11 cellular contexts compared by ENCODE assay signal in the genomic region with DNA sequence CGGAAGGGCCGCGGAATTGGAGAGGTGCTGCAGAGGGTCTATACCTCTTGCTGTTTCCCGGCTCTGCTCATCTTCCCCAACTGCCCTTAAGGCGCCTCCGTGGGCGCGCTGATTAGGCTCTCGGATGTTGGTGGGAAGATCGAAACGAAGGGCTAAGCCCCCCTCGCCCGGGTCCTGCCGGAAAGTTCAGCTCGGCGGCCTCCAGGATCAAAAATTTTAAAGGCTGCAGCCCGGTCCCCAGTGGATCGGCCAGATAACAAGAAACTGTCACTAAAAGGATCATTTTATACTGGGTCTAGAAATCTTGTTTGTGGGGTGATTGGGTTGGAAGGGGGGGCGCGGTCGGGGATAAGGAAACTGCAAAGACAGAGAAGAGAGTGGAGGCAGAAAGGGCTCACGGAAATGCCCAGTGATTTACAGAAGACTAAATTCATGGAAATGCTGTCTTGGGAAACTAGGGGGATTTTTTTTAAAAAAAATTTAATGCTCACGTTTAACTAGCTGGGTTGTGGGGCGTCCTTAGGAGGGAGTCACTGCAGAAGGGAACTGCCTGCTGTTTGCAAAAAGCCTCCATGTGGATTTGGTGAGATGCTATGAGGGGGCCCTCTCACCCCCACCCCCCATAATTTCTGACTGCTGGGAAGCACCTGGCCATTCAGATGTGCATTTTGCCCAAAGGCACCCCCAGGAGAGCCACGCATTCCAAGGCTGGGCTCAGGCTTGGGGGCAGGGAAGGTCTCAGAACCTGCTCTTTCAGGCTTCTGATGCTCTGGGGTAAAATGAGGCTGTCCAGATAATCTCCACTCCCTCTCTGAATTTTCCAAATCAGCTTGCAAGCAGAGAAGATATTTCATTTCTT. TPM values are rescaled to one million over a fixed set of nuclear protein-coding genes. Genes with fewer than 3 reads are reported as not detected.
DNase-seq lines count a peak whose midpoint lies in the region; ATAC-seq and TF ChIP-seq lines count a peak whose summit lies in the region.
"Had no signal": no experiment of that assay in that cellular context is flagged by ENCODE, and none has a peak within 500 bp of the region (broad histone marks: within the 10 kb centered on the region; RNA-seq: fewer than 3 reads in every experiment).

No MANE protein-coding gene starts in this region.

- no peak for DNase-seq in activated naive CD8-positive, alpha-beta T cell treated with anti-CD3 and anti-CD28 coated beads for 36 hours
- DNase-seq in dorsolateral prefrontal cortex (no peak), type B pancreatic cell (ENCODE audit: extremely low spot score, unreplicated experiment) (peak; percentile 31), foreskin fibroblast (no peak)
- DNase-seq in naive thymus-derived CD4-positive, alpha-beta T cell, result no peak
- DNase-seq in activated naive CD8-positive, alpha-beta T cell treated with anti-CD3 and anti-CD28 coated beads, Interleukin-2, amount 50 U/mL, for 24 hours, result no peak
- DNase-seq: activated naive CD4-positive, alpha-beta T cell treated with anti-CD3 and anti-CD28 coated beads, Interleukin-2, amount 10 ng/mL, durations not matched to agents 7 days and 5 days; NCI-H187 treated with DMSO at 0.1 percent for 48 hours had no signal

- TF ChIP-seq CTCF in dorsolateral prefrontal cortex (IDR thresholded peaks at IDR 0.05 in 54 of 56, conservative IDR thresholded peaks at IDR 0.05 in 2 of 56; ENCODE audit: low read depth in 1 of 56, partially characterized antibody in 56 of 56), result no peak
- TF ChIP-seq CTCF in type B pancreatic cell (conservative IDR thresholded peaks at IDR 0.05), result no peak
- TF ChIP-seq CTCF in foreskin fibroblast (IDR thresholded peaks at IDR 0.05; ENCODE audit: low read depth, low read length), result no peak

- no peaks in the 10 kb centered on the region for H3K4me1 ChIP-seq in naive thymus-derived CD4-positive, alpha-beta T cell (ENCODE audit: control insufficient read depth in 2 of 2, insufficient read depth in 2 of 2, low read length in 2 of 2)

- H3K4me1 Mint-ChIP-seq in activated naive CD8-positive, alpha-beta T cell (ENCODE audit: low read depth), result peaks cover 12% of the 10 kb centered on the region
- H3K4me1 Mint-ChIP-seq in activated naive CD8-positive, alpha-beta T cell treated with anti-CD3 and anti-CD28 coated beads for 36 hours, result peaks cover 11% of the 10 kb centered on the region
- H3K4me1 Mint-ChIP-seq in naive thymus-derived CD4-positive, alpha-beta T cell, result peaks cover 0 to 15% (median 9%) of the 10 kb centered on the region in 7 donors
- H3K4me1 Mint-ChIP-seq in type B pancreatic cell (ENCODE audit: unreplicated experiment), result peaks cover 8% of the 10 kb centered on the region
- peaks cover 7% of the 10 kb centered on the region for H3K4me1 Mint-ChIP-seq in activated naive CD8-positive, alpha-beta T cell treated with anti-CD3 and anti-CD28 coated beads, Interleukin-2, amount 50 U/mL, for 24 hours

- peaks cover 45% of the 10 kb centered on the region for H3K27me3 Mint-ChIP-seq in activated naive CD8-positive, alpha-beta T cell
- peaks cover 90% of the 10 kb centered on the region for H3K27me3 Mint-ChIP-seq in activated naive CD8-positive, alpha-beta T cell treated with anti-CD3 and anti-CD28 coated beads for 36 hours
- H3K27me3 Mint-ChIP-seq in naive thymus-derived CD4-positive, alpha-beta T cell, result peaks cover 72 to 91% (median 82%) of the 10 kb centered on the region in 5 donors
- H3K27me3 Mint-ChIP-seq in type B pancreatic cell, result peaks cover 96% of the 10 kb centered on the region
- H3K27me3 Mint-ChIP-seq in activated naive CD8-positive, alpha-beta T cell treated with anti-CD3 and anti-CD28 coated beads, Interleukin-2, amount 50 U/mL, for 24 hours, result peaks cover 82% of the 10 kb centered on the region

- CTCF ChIA-PET in naive thymus-derived CD4-positive, alpha-beta T cell (lab: Charles Lee), result no interaction called here

- no peaks in the 10 kb centered on the region for H3K36me3 Mint-ChIP-seq in activated naive CD8-positive, alpha-beta T cell
- no peaks in the 10 kb centered on the region for H3K36me3 Mint-ChIP-seq in activated naive CD8-positive, alpha-beta T cell treated with anti-CD3 and anti-CD28 coated beads for 36 hours
- no peaks in the 10 kb centered on the region for H3K36me3 Mint-ChIP-seq in naive thymus-derived CD4-positive, alpha-beta T cell
- H3K36me3 Mint-ChIP-seq in type B pancreatic cell, result no peaks in the 10 kb centered on the region
- no peaks in the 10 kb centered on the region for H3K36me3 Mint-ChIP-seq in activated naive CD8-positive, alpha-beta T cell treated with anti-CD3 and anti-CD28 coated beads, Interleukin-2, amount 50 U/mL, for 24 hours (ENCODE audit: low read depth)
- H3K36me3 Mint-ChIP-seq: activated naive CD4-positive, alpha-beta T cell treated with anti-CD3 and anti-CD28 coated beads, Interleukin-2, amount 10 ng/mL, durations not matched to agents 7 days and 5 days had no signal

- POLR2A ChIA-PET in naive thymus-derived CD4-positive, alpha-beta T cell (lab: Charles Lee), result no interaction called here

- no peaks in the 10 kb centered on the region for H3K9me3 Mint-ChIP-seq in activated naive CD8-positive, alpha-beta T cell (ENCODE audit: low read depth)
- H3K9me3 Mint-ChIP-seq in activated naive CD8-positive, alpha-beta T cell treated with anti-CD3 and anti-CD28 coated beads for 36 hours, result no peaks in the 10 kb centered on the region
- no peaks in the 10 kb centered on the region for H3K9me3 Mint-ChIP-seq in naive thymus-derived CD4-positive, alpha-beta T cell
- H3K9me3 Mint-ChIP-seq in type B pancreatic cell, result no peaks in the 10 kb centered on the region
- no peaks in the 10 kb centered on the region for H3K9me3 Mint-ChIP-seq in activated naive CD8-positive, alpha-beta T cell treated with anti-CD3 and anti-CD28 coated beads, Interleukin-2, amount 50 U/mL, for 24 hours
- H3K9me3 Mint-ChIP-seq: activated naive CD4-positive, alpha-beta T cell treated with anti-CD3 and anti-CD28 coated beads, Interleukin-2, amount 10 ng/mL, durations not matched to agents 7 days and 5 days had no signal

- no peaks in the 10 kb centered on the region for H3K9me3 ChIP-seq in naive thymus-derived CD4-positive, alpha-beta T cell (ENCODE audit: control insufficient read depth in 2 of 3, low read length in 3 of 3)

- no peak for ATAC-seq in naive thymus-derived CD4-positive, alpha-beta T cell
- no peak for ATAC-seq in activated naive CD8-positive, alpha-beta T cell treated with anti-CD3 and anti-CD28 coated beads, Interleukin-2, amount 50 U/mL, for 24 hours
- no peak for ATAC-seq in HG02610 (IDR thresholded peaks at IDR 0.05; ENCODE audit: unreplicated experiment)

- H3K4me3 Mint-ChIP-seq in activated naive CD8-positive, alpha-beta T cell, result peak overlapping the region; percentile 20
- no peak overlapping the region for H3K4me3 Mint-ChIP-seq in activated naive CD8-positive, alpha-beta T cell treated with anti-CD3 and anti-CD28 coated beads for 36 hours
- H3K4me3 Mint-ChIP-seq in naive thymus-derived CD4-positive, alpha-beta T cell, result peak overlapping the region in 8 of 10 donors; percentile 4 to 73 (median 44)
- peak overlapping the region; percentile 63 for H3K4me3 Mint-ChIP-seq in type B pancreatic cell
- no peak overlapping the region for H3K4me3 Mint-ChIP-seq in activated naive CD8-positive, alpha-beta T cell treated with anti-CD3 and anti-CD28 coated beads, Interleukin-2, amount 50 U/mL, for 24 hours
- H3K4me3 Mint-ChIP-seq: activated naive CD4-positive, alpha-beta T cell treated with anti-CD3 and anti-CD28 coated beads, Interleukin-2, amount 10 ng/mL, durations not matched to agents 7 days and 5 days had no signal

- peak overlapping the region in 41 of 59 donors; percentile 4 to 66 (median 38) for H3K4me3 ChIP-seq in dorsolateral prefrontal cortex
- H3K4me3 ChIP-seq in naive thymus-derived CD4-positive, alpha-beta T cell (ENCODE audit: low read length), result no peak overlapping the region
- no peak overlapping the region for H3K4me3 ChIP-seq in foreskin fibroblast (ENCODE audit: low read depth in 1 of 2, low read length in 2 of 2)

- peaks cover 19 to 100% (median 96%) of the 10 kb centered on the region in 45 donors for H3K27me3 ChIP-seq in dorsolateral prefrontal cortex
- H3K27me3 ChIP-seq in naive thymus-derived CD4-positive, alpha-beta T cell (ENCODE audit: control insufficient read depth in 2 of 2, insufficient read depth in 2 of 2, low read length in 2 of 2), result peaks cover 5 to 30% of the 10 kb centered on the region in 2 donors

- no peaks in the 10 kb centered on the region for H3K36me3 ChIP-seq in naive thymus-derived CD4-positive, alpha-beta T cell (ENCODE audit: control insufficient read depth in 2 of 3, insufficient read depth in 3 of 3, low read length in 3 of 3)

- no peak overlapping the region for H3K27ac ChIP-seq in dorsolateral prefrontal cortex
- no peak overlapping the region for H3K27ac ChIP-seq in naive thymus-derived CD4-positive, alpha-beta T cell (ENCODE audit: low read depth, low read length)

- no peak overlapping the region for H3K27ac Mint-ChIP-seq in activated naive CD8-positive, alpha-beta T cell
- H3K27ac Mint-ChIP-seq in activated naive CD8-positive, alpha-beta T cell treated with anti-CD3 and anti-CD28 coated beads for 36 hours, result no peak overlapping the region
- no peak overlapping the region for H3K27ac Mint-ChIP-seq in naive thymus-derived CD4-positive, alpha-beta T cell
- no peak overlapping the region for H3K27ac Mint-ChIP-seq in type B pancreatic cell
- no peak overlapping the region for H3K27ac Mint-ChIP-seq in activated naive CD8-positive, alpha-beta T cell treated with anti-CD3 and anti-CD28 coated beads, Interleukin-2, amount 50 U/mL, for 24 hours
- H3K27ac Mint-ChIP-seq: activated naive CD4-positive, alpha-beta T cell treated with anti-CD3 and anti-CD28 coated beads, Interleukin-2, amount 10 ng/mL, durations not matched to agents 7 days and 5 days had no signal

- intact Hi-C loops in dorsolateral prefrontal cortex (cut with DNase I), result no loop called here
- intact Hi-C loops in naive thymus-derived CD4-positive, alpha-beta T cell (cut with micrococcal nuclease), result loop anchor here in 1 of 2 donors (2.0 kb wide), 1 partner anchor 41 kb away; no protein-coding TSS in a partner anchor

RNA-seq across cellular contexts. Expression of a gene that starts 7.7 kb away (rescaled TPM):
- not detected for total RNA-seq in activated naive CD8-positive, alpha-beta T cell treated with anti-CD3 and anti-CD28 coated beads for 36 hours
- total RNA-seq in dorsolateral prefrontal cortex, result under 1 TPM in 2 of 120 experiments, not detected in 118; 0.14 to 0.24 TPM
- total RNA-seq in naive thymus-derived CD4-positive, alpha-beta T cell, result not detected
- polyA plus RNA-seq in naive thymus-derived CD4-positive, alpha-beta T cell, result not detected
- 11.3 and 31.8 TPM in 2 replicates for total RNA-seq in type B pancreatic cell (ENCODE audit: low replicate concordance)
- total RNA-seq: pulmonary artery endothelial cell had no signal

RNA-seq across cellular contexts. Expression of a gene that starts 27.0 kb away (rescaled TPM):
- not detected for total RNA-seq in activated naive CD8-positive, alpha-beta T cell treated with anti-CD3 and anti-CD28 coated beads for 36 hours
- under 1 TPM in 2 of 120 experiments, not detected in 118; 0.52 to 0.68 TPM for total RNA-seq in dorsolateral prefrontal cortex
- total RNA-seq in naive thymus-derived CD4-positive, alpha-beta T cell, result not detected
- polyA plus RNA-seq in naive thymus-derived CD4-positive, alpha-beta T cell, result not detected
- total RNA-seq in type B pancreatic cell (ENCODE audit: low replicate concordance), result 0.93 TPM in 1 of 2 replicates, not detected in the other
- total RNA-seq: pulmonary artery endothelial cell had no signal

RNA-seq across cellular contexts. Expression of a gene that starts 41.7 kb away (rescaled TPM):
- total RNA-seq in activated naive CD8-positive, alpha-beta T cell treated with anti-CD3 and anti-CD28 coated beads for 36 hours, result not detected
- not detected for total RNA-seq in dorsolateral prefrontal cortex
- total RNA-seq in naive thymus-derived CD4-positive, alpha-beta T cell, result not detected
- not detected for polyA plus RNA-seq in naive thymus-derived CD4-positive, alpha-beta T cell
- total RNA-seq in type B pancreatic cell (ENCODE audit: low replicate concordance), result 7.1 and 16.2 TPM in 2 replicates
- total RNA-seq: pulmonary artery endothelial cell had no signal

Comparison
In these comparisons a context has a peak if more than half of its experiments do, and no peak if none do; other contexts are left out.
1. H3K4me3 Mint-ChIP-seq: peak in activated naive CD8-positive, alpha-beta T cell (single experiment), naive thymus-derived CD4-positive, alpha-beta T cell (8 of 10) and type B pancreatic cell (single experiment); none in activated naive CD8-positive, alpha-beta T cell treated with anti-CD3 and anti-CD28 coated beads for 36 hours (single experiment) and activated naive CD8-positive, alpha-beta T cell treated with anti-CD3 and anti-CD28 coated beads, Interleukin-2, amount 50 U/mL, for 24 hours (single experiment).
2. H3K4me3 ChIP-seq: peak in dorsolateral prefrontal cortex (41 of 59); none in naive thymus-derived CD4-positive, alpha-beta T cell (single experiment) and foreskin fibroblast (0 of 2).